Comparison of ENCODE assay signal across 14 cellular contexts in the genomic region with DNA sequence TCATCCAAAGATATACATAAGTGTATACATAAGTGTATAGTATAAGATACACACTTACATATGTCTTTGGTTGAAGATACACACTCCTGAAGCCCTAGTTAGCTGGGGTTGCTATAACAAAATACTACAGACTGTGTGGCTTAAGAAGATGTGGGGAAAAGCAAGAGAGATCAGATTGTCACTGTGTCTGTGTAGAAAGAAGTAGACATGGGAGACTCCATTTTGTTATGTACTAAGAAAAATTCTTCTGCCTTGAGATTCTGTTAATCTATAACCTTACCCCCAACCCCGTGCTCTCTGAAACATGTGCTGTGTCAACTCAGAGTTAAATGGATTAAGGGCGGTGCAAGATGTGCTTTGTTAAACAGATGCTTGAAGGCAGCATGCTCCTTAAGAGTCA. TPM values are rescaled to one million over a fixed set of nuclear protein-coding genes. Genes with fewer than 3 reads are reported as not detected.
"Had no signal": no experiment of that assay in that cellular context is flagged by ENCODE, and none has a peak within 500 bp of the region (broad histone marks: within the 10 kb centered on the region; RNA-seq: fewer than 3 reads in every experiment).

No MANE protein-coding gene starts in this region.

RNA-seq across cellular contexts. Expression of gene ADIPOQ, which starts 50.6 kb away (rescaled TPM):
- total RNA-seq: activated B cell treated with CpG ODN at 0.5 μM for 24 hours; activated CD4-positive, alpha-beta memory T cell treated with anti-CD3 and anti-CD28 coated beads for 36 hours; activated CD4-positive, alpha-beta T cell treated with anti-CD3 and anti-CD28 coated beads, Interleukin-2, amount 10 ng/mL, durations not matched to agents 24 days and 14 days; activated CD8-positive, alpha-beta memory T cell treated with anti-CD3 and anti-CD28 coated beads for 36 hours; activated CD8-positive, alpha-beta T cell treated with anti-CD3 and anti-CD28 coated beads for 36 hours; activated naive CD4-positive, alpha-beta T cell treated with anti-CD3 and anti-CD28 coated beads for 36 hours; activated naive CD4-positive, alpha-beta T cell treated with anti-CD3 and anti-CD28 coated beads, Interleukin-2, amount 50 U/mL, for 72 hours; activated naive CD8-positive, alpha-beta T cell treated with anti-CD3 and anti-CD28 coated beads for 36 hours; activated T-cell treated with anti-CD3 and anti-CD28 coated beads, Interleukin-2, amount 50 U/mL, for 4 hours; activated T-helper 1 cell treated with anti-CD3 and anti-CD28 coated beads, Interleukin-12 subunit alpha, Interleukin-12 subunit beta, Interleukin-2, Interleukin-4 antibody, amounts not matched to agents 30 ng/mL and 10 ng/mL and 1 ng/mL, durations not matched to agents 14 hours and 24 hours and 36 hours; activated T-helper 17 cell treated with anti-CD3 and anti-CD28 coated beads, Interleukin-2, amount 50 U/mL, for 72 hours; astrocyte; T-helper 17 cell; T-helper 2 cell treated with Interferon-gamma antibody and Interleukin-4, amounts not matched to agents 100 ng/mL and 5 ng/mL, for 36 hours had no signal
